Comparison of ENCODE assay signal across 8 cellular contexts in genomic region chr3:159586587-159587202, GRCh38.
DNase-seq lines count a peak whose midpoint lies in the region; ATAC-seq and TF ChIP-seq lines count a peak whose summit lies in the region.

No MANE protein-coding gene starts in this region.

- no peaks in the 10 kb centered on the region for H3K36me3 ChIP-seq in DOHH2 (ENCODE audit: control insufficient read depth, low read length)
- H3K36me3 ChIP-seq in mucosa of descending colon (ENCODE audit: low read depth): no peaks in the 10 kb centered on the region

- no peak for ATAC-seq in mucosa of descending colon

- no peaks in the 10 kb centered on the region for H3F3A ChIP-seq in DOHH2 (ENCODE audit: control insufficient read depth, insufficient read depth)

- H3K27ac ChIP-seq in DOHH2 (ENCODE audit: low read depth, low read length): no peak overlapping the region

- intact Hi-C loops in mucosa of descending colon (cut with DNase I, micrococcal nuclease): no loop called here

- H4K20me1 ChIP-seq in DOHH2 (ENCODE audit: control insufficient read depth, insufficient read depth, low read depth, low read length): no peaks in the 10 kb centered on the region

- no peak overlapping the region for H3K4me3 ChIP-seq in DOHH2 (ENCODE audit: low read length)
- H3K4me3 ChIP-seq in mucosa of descending colon: no peak overlapping the region

- H3K9me2 ChIP-seq in DOHH2 (replicated peaks; ENCODE audit: control insufficient read depth, low read length): no peaks in the 10 kb centered on the region

- no peak overlapping the region for H3K4me2 ChIP-seq in DOHH2 (ENCODE audit: low read length)

- no peaks in the 10 kb centered on the region for H3K79me2 ChIP-seq in DOHH2 (ENCODE audit: control insufficient read depth, low read length)

- H3K9me3 ChIP-seq in DOHH2 (ENCODE audit: control insufficient read depth, insufficient read depth, low read length) (no peaks in the 10 kb centered on the region), mucosa of descending colon (no peaks in the 10 kb centered on the region)

- DNase-seq in NCI-H1105 (lab: John Stamatoyannopoulos, UW) (peak; percentile 49), cerebellar cortex (ENCODE audit: low spot score) (peak; percentile 51), midbrain (lab: John Stamatoyannopoulos, UW) (peak; percentile 23), T-helper 9 cell (no peak), mucosa of descending colon (no peak), 8988T (no peak)
- no peak for DNase-seq in activated T-cell treated with anti-CD3 and anti-CD28 coated beads, Interleukin-2, amount 50 U/mL, for 1 hour

- H3K27me3 ChIP-seq in DOHH2 (ENCODE audit: control insufficient read depth, low read length): no peaks in the 10 kb centered on the region

- TF ChIP-seq CTCF in DOHH2 (IDR thresholded peaks at IDR 0.05; ENCODE audit: low read depth, low read length, poor library complexity, severe bottlenecking) (peak; percentile 43), mucosa of descending colon (IDR thresholded peaks at IDR 0.05) (no peak)

- H3K4me1 ChIP-seq in DOHH2 (ENCODE audit: control insufficient read depth, low read length) (no peaks in the 10 kb centered on the region), mucosa of descending colon (ENCODE audit: low read depth) (no peaks in the 10 kb centered on the region)

Comparison
In these comparisons a context has a peak if more than half of its experiments do, and no peak if none do; other contexts are left out.
1. DNase-seq: peak in NCI-H1105 (single experiment), cerebellar cortex (single experiment) and midbrain (single experiment); none in activated T-cell treated with anti-CD3 and anti-CD28 coated beads, Interleukin-2, amount 50 U/mL, for 1 hour (single experiment), T-helper 9 cell (single experiment), mucosa of descending colon (0 of 3) and 8988T (single experiment).